Comparison of ENCODE assay signal across 23 cellular contexts in the genomic region with DNA sequence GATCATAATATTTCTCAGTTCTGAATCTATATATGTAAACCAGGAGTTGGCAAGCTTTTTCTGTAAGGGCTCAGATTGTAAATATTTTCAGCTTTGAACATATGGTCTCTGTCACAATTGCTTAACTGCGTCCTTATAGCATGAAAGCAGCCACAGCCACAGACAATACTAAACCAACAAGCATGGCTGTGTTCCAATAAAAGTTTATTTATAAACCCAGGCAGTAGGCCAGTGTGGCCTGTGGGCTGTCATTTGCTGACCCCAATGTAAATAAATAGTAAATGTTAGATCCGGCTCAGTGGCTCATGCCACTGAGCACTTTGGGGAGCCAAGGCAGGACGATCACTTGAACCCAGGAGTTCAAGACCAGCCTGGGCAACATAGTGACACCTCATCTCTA. TPM values are rescaled to one million over a fixed set of nuclear protein-coding genes. Genes with fewer than 3 reads are reported as not detected.
DNase-seq lines count a peak whose midpoint lies in the region; ATAC-seq, FAIRE-seq and TF ChIP-seq lines count a peak whose summit lies in the region.
"Had no signal": no experiment of that assay in that cellular context is flagged by ENCODE, and none has a peak within 500 bp of the region (broad histone marks: within the 10 kb centered on the region; RNA-seq: fewer than 3 reads in every experiment).

No MANE protein-coding gene starts in this region.

- peaks cover 43% of the 10 kb centered on the region for H3K4me1 Mint-ChIP-seq in Calu3 (ENCODE audit: low read depth, unreplicated experiment)

- CTCF ChIA-PET in Calu3 (lab: Charles Lee), result interaction anchor here (0.6 to 1.7 kb wide), 7 partner anchors 12 to 124 kb away, joined by 3 to 6 read pairs (median 4); a partner anchor contains a TSS
- CTCF ChIA-PET in HEK293 (lab: Yijun Ruan, JAX), result interaction anchor here (0.5 to 1.7 kb wide), 2 partner anchors 10 to 47 kb away, joined by 3 to 8 read pairs; no protein-coding TSS in a partner anchor

- peaks cover 55% of the 10 kb centered on the region for H3K27me3 Mint-ChIP-seq in Calu3 (ENCODE audit: unreplicated experiment)

- H3K4me3 Mint-ChIP-seq in Calu3 (ENCODE audit: low read depth, unreplicated experiment), result no peak overlapping the region
- H3K4me3 Mint-ChIP-seq: activated CD8-positive, alpha-beta T cell treated with anti-CD3 and anti-CD28 coated beads for 36 hours had no signal

- no peak for TF ChIP-seq POLR2A in GM12891 (IDR thresholded peaks at IDR 0.05; ENCODE audit: low read depth, low read length)

- no peaks in the 10 kb centered on the region for H3K27me3 ChIP-seq in muscle layer of duodenum (ENCODE audit: low read depth, low read length)
- H3K27me3 ChIP-seq: foreskin keratinocyte had no signal

- no peaks in the 10 kb centered on the region for H3K9me3 ChIP-seq in HEK293 (ENCODE audit: control insufficient read depth, insufficient read depth, low read depth, low read length)
- no peaks in the 10 kb centered on the region for H3K9me3 ChIP-seq in muscle layer of duodenum (ENCODE audit: control insufficient read depth in 1 of 2, low read length in 2 of 2)
- H3K9me3 ChIP-seq: prostate gland had no signal

- H3K36me3 ChIP-seq in HEK293 (ENCODE audit: control insufficient read depth in 2 of 2, insufficient read depth in 1 of 2, low read length in 2 of 2), result no peaks in the 10 kb centered on the region
- H3K36me3 ChIP-seq in muscle layer of duodenum (ENCODE audit: control insufficient read depth in 1 of 2, insufficient read depth in 2 of 2, low read length in 2 of 2), result no peaks in the 10 kb centered on the region
- H3K36me3 ChIP-seq: prostate gland, spleen had no signal

- peak overlapping the region; percentile 98 for H3K27ac Mint-ChIP-seq in Calu3 (ENCODE audit: unreplicated experiment)
- H3K27ac Mint-ChIP-seq: activated CD8-positive, alpha-beta T cell treated with anti-CD3 and anti-CD28 coated beads for 36 hours had no signal

- FAIRE-seq in GM12891 (lab: Jason Lieb, UNC), result no peak
- FAIRE-seq: urothelium cell line had no signal

- peak; percentile 52 for DNase-seq in Calu3
- no peak for DNase-seq in GM12891 (ENCODE audit: insufficient read length, low spot score)
- DNase-seq in DMS114 treated with DMSO at 0.1 percent for 48 hours (lab: John Stamatoyannopoulos, UW; ENCODE audit: unreplicated experiment), result no peak
- no peak for DNase-seq in NCI-H2227 treated with DMSO at 0.1 percent for 48 hours (lab: John Stamatoyannopoulos, UW)
- DNase-seq: activated CD8-positive, alpha-beta T cell treated with anti-CD3 and anti-CD28 coated beads for 36 hours; activated naive CD4-positive, alpha-beta T cell; AML-193; caudate nucleus; COR-L47; dorsolateral prefrontal cortex; foreskin keratinocyte; mesendoderm; spleen had no signal

- peaks cover 15% of the 10 kb centered on the region for H3K36me3 Mint-ChIP-seq in Calu3 (ENCODE audit: insufficient read depth, unreplicated experiment)

- no peak for ATAC-seq in GM21737 (IDR thresholded peaks at IDR 0.05; ENCODE audit: unreplicated experiment)
- ATAC-seq: activated CD8-positive, alpha-beta T cell treated with anti-CD3 and anti-CD28 coated beads for 36 hours; foreskin keratinocyte; HCT116 had no signal

- TF ChIP-seq CTCF in Calu3 (IDR thresholded peaks at IDR 0.05; ENCODE audit: unreplicated experiment) (no peak), HEK293 (tag by site-specific recombination; IDR thresholded peaks at IDR 0.05) (no peak), VCaP (conservative IDR thresholded peaks at IDR 0.05) (no peak)

- peaks cover 4% of the 10 kb centered on the region; the same call in 1 of the 2 replicates for H3K4me1 ChIP-seq in HEK293 (ENCODE audit: control insufficient read depth, insufficient read depth, low read length)
- H3K4me1 ChIP-seq in muscle layer of duodenum (ENCODE audit: control insufficient read depth in 1 of 2, insufficient read depth in 2 of 2, low read length in 2 of 2), result peaks cover 0 to 3% of the 10 kb centered on the region in 2 donors
- H3K4me1 ChIP-seq: foreskin keratinocyte, prostate gland, spleen had no signal

- BruUV-seq in Calu3 (replicated peaks; lab: Mats Ljungman, UMichigan), result no TSS peak

- POLR2A ChIA-PET in HEK293 (lab: Yijun Ruan, JAX), result no interaction called here

- intact Hi-C loops in Calu3 (cut with micrococcal nuclease; ENCODE audit: unreplicated experiment), result no loop called here

- H3K27ac ChIP-seq in HEK293 (ENCODE audit: extremely low read depth, low read depth, low read length) (no peak overlapping the region), VCaP (peak overlapping the region; percentile 61), muscle layer of duodenum (ENCODE audit: low read length) (peak overlapping the region; percentile 39)
- H3K27ac ChIP-seq: dorsolateral prefrontal cortex, foreskin keratinocyte, prostate gland, spleen had no signal

- H3K9me3 Mint-ChIP-seq in Calu3 (ENCODE audit: low read depth, unreplicated experiment), result no peaks in the 10 kb centered on the region
- H3K9me3 Mint-ChIP-seq: activated CD8-positive, alpha-beta T cell treated with anti-CD3 and anti-CD28 coated beads for 36 hours had no signal

- H3K4me3 ChIP-seq in HEK293 (ENCODE audit: low read depth, low read length) (no peak overlapping the region), muscle layer of duodenum (ENCODE audit: low read depth in 1 of 2, low read length in 2 of 2) (no peak overlapping the region)
- H3K4me3 ChIP-seq: dorsolateral prefrontal cortex, prostate gland, spleen had no signal

TF ChIP-seq in HEK293, 187 proteins besides CTCF, POLR2A, EP300 and RAD21:
- TF ChIP-seq KLF9 (tag by site-specific recombination; IDR thresholded peaks at IDR 0.05; ENCODE audit: low read depth) (no peak), ZNF350 (tag by site-specific recombination; IDR thresholded peaks at IDR 0.05) (no peak), ZNF660 (tag by site-specific recombination; IDR thresholded peaks at IDR 0.05) (0 out of 2 replicates have a peak, but pooled peaks have one; percentile 21), YY1 (tag by site-specific recombination; IDR thresholded peaks at IDR 0.05) (no peak)
TF ChIP-seq in HEK293: peak in this region for 1.

TF ChIP-seq in GM12891, 5 proteins besides CTCF, POLR2A, EP300 and RAD21:
- TF ChIP-seq TAF1 (IDR thresholded peaks at IDR 0.05; ENCODE audit: low read depth, low read length) (no peak), SPI1 (IDR thresholded peaks at IDR 0.05; ENCODE audit: low read depth, low read length) (no peak)

RNA-seq across cellular contexts. Expression of a gene that starts 12.2 kb away (rescaled TPM):
- 255 and 312 TPM in 2 replicates for total RNA-seq in Calu3 (2022)
- 0.21 TPM for polyA plus RNA-seq in GM12891 (2012; ENCODE audit: low read depth, missing spikeins)
- total RNA-seq: activated CD8-positive, alpha-beta T cell treated with anti-CD3 and anti-CD28 coated beads for 36 hours had no signal
- polyA plus RNA-seq: neural cell had no signal

RNA-seq across cellular contexts. Expression of a gene that starts 28.2 kb away (rescaled TPM):
- not detected in 2 replicates for total RNA-seq in Calu3 (2022)
- polyA plus RNA-seq in GM12891 (2012; ENCODE audit: low read depth, missing spikeins), result not detected
- total RNA-seq: activated CD8-positive, alpha-beta T cell treated with anti-CD3 and anti-CD28 coated beads for 36 hours; foreskin keratinocyte; kidney epithelial cell; RPMI7951; spleen had no signal
- polyA plus RNA-seq: foreskin keratinocyte, neural cell, spleen had no signal
